ENCODE assay signal across 16 cellular contexts in genomic region chr1:58204284-58204683, GRCh38.
DNase-seq lines count a peak whose midpoint lies in the region; ATAC-seq and TF ChIP-seq lines count a peak whose summit lies in the region.
"Had no signal": no experiment of that assay in that cellular context is flagged by ENCODE, and none has a peak within 500 bp of the region (broad histone marks: within the 10 kb centered on the region; RNA-seq: fewer than 3 reads in every experiment).

No MANE protein-coding gene starts in this region.

- no peak overlapping the region for H3K4me2 ChIP-seq in OCI-LY3 (ENCODE audit: low read length)
- H3K4me2 ChIP-seq: BLaER1 treated with 17β-estradiol and CSF1 and Interleukin-3, amounts not matched to agents 10 nM and 100 nM had no signal

- H3K27ac ChIP-seq in OCI-LY3 (ENCODE audit: low read length) (no peak overlapping the region), foreskin keratinocyte (no peak overlapping the region)
- H3K27ac ChIP-seq: BLaER1 treated with 17β-estradiol and CSF1 and Interleukin-3, amounts not matched to agents 10 nM and 100 nM; neutrophil had no signal

- no peak overlapping the region for H3K4me3 Mint-ChIP-seq in activated CD4-positive, alpha-beta T cell treated with anti-CD3 and anti-CD28 coated beads, Interleukin-2, amount 10 ng/mL, durations not matched to agents 24 days and 14 days
- H3K4me3 Mint-ChIP-seq: activated CD4-positive, alpha-beta memory T cell treated with anti-CD3 and anti-CD28 coated beads, Interleukin-2, amount 10 ng/mL, durations not matched to agents 7 days and 5 days; T-cell had no signal

- H3K9me3 Mint-ChIP-seq in activated CD4-positive, alpha-beta T cell treated with anti-CD3 and anti-CD28 coated beads, Interleukin-2, amount 10 ng/mL, durations not matched to agents 24 days and 14 days = no peaks in the 10 kb centered on the region
- H3K9me3 Mint-ChIP-seq: activated CD4-positive, alpha-beta memory T cell treated with anti-CD3 and anti-CD28 coated beads, Interleukin-2, amount 10 ng/mL, durations not matched to agents 7 days and 5 days; T-cell had no signal

- no peaks in the 10 kb centered on the region for H3K36me3 Mint-ChIP-seq in activated CD4-positive, alpha-beta T cell treated with anti-CD3 and anti-CD28 coated beads, Interleukin-2, amount 10 ng/mL, durations not matched to agents 24 days and 14 days (ENCODE audit: low read depth)
- H3K36me3 Mint-ChIP-seq: T-cell had no signal

- no peaks in the 10 kb centered on the region for H3K79me2 ChIP-seq in OCI-LY3 (ENCODE audit: low read length)

- H4K20me1 ChIP-seq in OCI-LY3 (ENCODE audit: insufficient read depth, low read length) = no peaks in the 10 kb centered on the region
- H4K20me1 ChIP-seq: BLaER1 treated with 17β-estradiol and CSF1 and Interleukin-3, amounts not matched to agents 10 nM and 100 nM had no signal

- DNase-seq in AG09309 (ENCODE audit: low read depth) (no peak), foreskin keratinocyte (no peak), retina (no peak)
- no peak for DNase-seq in activated CD4-positive, alpha-beta T cell treated with anti-CD3 and anti-CD28 coated beads, Interleukin-2, amount 10 ng/mL, durations not matched to agents 24 days and 14 days
- DNase-seq: activated CD4-positive, alpha-beta memory T cell treated with anti-CD3 and anti-CD28 coated beads, Interleukin-2, amount 10 ng/mL, durations not matched to agents 7 days and 5 days; activated naive CD4-positive, alpha-beta T cell treated with Interleukin-2 at 50 U/mL for 16 hours; central memory CD4-positive, alpha-beta T cell; MG63; stimulated activated CD4-positive, alpha-beta T cell treated with anti-CD3 and anti-CD28 coated beads, Interleukin-12 subunit alpha, Interleukin-12 subunit beta, amount 100 ng/mL, for 4 hours; T-cell had no signal

- no peak overlapping the region for H3K9ac ChIP-seq in OCI-LY3 (ENCODE audit: low read length)
- H3K9ac ChIP-seq: BLaER1 treated with 17β-estradiol and CSF1 and Interleukin-3, amounts not matched to agents 10 nM and 100 nM had no signal

- no peak overlapping the region for H3K27ac Mint-ChIP-seq in activated CD4-positive, alpha-beta T cell treated with anti-CD3 and anti-CD28 coated beads, Interleukin-2, amount 10 ng/mL, durations not matched to agents 24 days and 14 days
- H3K27ac Mint-ChIP-seq: activated CD4-positive, alpha-beta memory T cell treated with anti-CD3 and anti-CD28 coated beads, Interleukin-2, amount 10 ng/mL, durations not matched to agents 7 days and 5 days; T-cell had no signal

- H3K27me3 Mint-ChIP-seq in activated CD4-positive, alpha-beta T cell treated with anti-CD3 and anti-CD28 coated beads, Interleukin-2, amount 10 ng/mL, durations not matched to agents 24 days and 14 days = no peaks in the 10 kb centered on the region
- H3K27me3 Mint-ChIP-seq: activated CD4-positive, alpha-beta memory T cell treated with anti-CD3 and anti-CD28 coated beads, Interleukin-2, amount 10 ng/mL, durations not matched to agents 7 days and 5 days had no signal

- H3K4me3 ChIP-seq in AG09309 (ENCODE audit: control insufficient read depth, low read depth, low read length) (no peak overlapping the region), OCI-LY3 (ENCODE audit: low read length) (no peak overlapping the region)
- H3K4me3 ChIP-seq: BLaER1 treated with 17β-estradiol and CSF1 and Interleukin-3, amounts not matched to agents 10 nM and 100 nM; MG63 had no signal

- no peak overlapping the region for H2AFZ ChIP-seq in OCI-LY3 (ENCODE audit: low read depth, low read length)

- no peaks in the 10 kb centered on the region for H3K36me3 ChIP-seq in OCI-LY3 (replicated peaks; ENCODE audit: low read depth, low read length)
- H3K36me3 ChIP-seq: BLaER1 treated with 17β-estradiol and CSF1 and Interleukin-3, amounts not matched to agents 10 nM and 100 nM; MG63; neutrophil had no signal

- H3K4me1 ChIP-seq in OCI-LY3 (ENCODE audit: low read length) (no peaks in the 10 kb centered on the region), foreskin keratinocyte (no peaks in the 10 kb centered on the region)

- ATAC-seq in GM18868 (IDR thresholded peaks at IDR 0.05; ENCODE audit: unreplicated experiment) = peak; percentile 62
- no peak for ATAC-seq in foreskin keratinocyte
- ATAC-seq in GM21526 (IDR thresholded peaks at IDR 0.05; ENCODE audit: low FRiP score, unreplicated experiment) = no peak
- no peak for ATAC-seq in HG02798 (IDR thresholded peaks at IDR 0.05; ENCODE audit: poor library complexity, unreplicated experiment)
- ATAC-seq: T-cell had no signal

- no peaks in the 10 kb centered on the region for H3K9me3 ChIP-seq in OCI-LY3 (ENCODE audit: insufficient read depth, low read length)
- H3K9me3 ChIP-seq: MG63, neutrophil had no signal

- TF ChIP-seq CTCF in AG09309 (IDR thresholded peaks at IDR 0.05; ENCODE audit: control insufficient read depth, insufficient read depth, low read depth, low read length, missing control alignments) = peak; percentile 35
- TF ChIP-seq CTCF in OCI-LY3 (IDR thresholded peaks at IDR 0.05; ENCODE audit: low read depth, low read length) = peak; percentile 20
- TF ChIP-seq CTCF in foreskin keratinocyte (conservative IDR thresholded peaks at IDR 0.05) = peak; percentile 21

- no peaks in the 10 kb centered on the region for H3K4me1 Mint-ChIP-seq in activated CD4-positive, alpha-beta T cell treated with anti-CD3 and anti-CD28 coated beads, Interleukin-2, amount 10 ng/mL, durations not matched to agents 24 days and 14 days
- H3K4me1 Mint-ChIP-seq: activated CD4-positive, alpha-beta memory T cell treated with anti-CD3 and anti-CD28 coated beads, Interleukin-2, amount 10 ng/mL, durations not matched to agents 7 days and 5 days; T-cell had no signal

- intact Hi-C loops in activated CD4-positive, alpha-beta T cell treated with anti-CD3 and anti-CD28 coated beads, Interleukin-2, amount 10 ng/mL, durations not matched to agents 24 days and 14 days (cut with micrococcal nuclease) = no loop called here

- H3K27me3 ChIP-seq in OCI-LY3 (ENCODE audit: low read depth, low read length) (no peaks in the 10 kb centered on the region), foreskin keratinocyte (no peaks in the 10 kb centered on the region)
- H3K27me3 ChIP-seq: BLaER1 treated with 17β-estradiol and CSF1 and Interleukin-3, amounts not matched to agents 10 nM and 100 nM; MG63; neutrophil had no signal
